ENCODE assay signal across 8 cellular contexts in the genomic region with DNA sequence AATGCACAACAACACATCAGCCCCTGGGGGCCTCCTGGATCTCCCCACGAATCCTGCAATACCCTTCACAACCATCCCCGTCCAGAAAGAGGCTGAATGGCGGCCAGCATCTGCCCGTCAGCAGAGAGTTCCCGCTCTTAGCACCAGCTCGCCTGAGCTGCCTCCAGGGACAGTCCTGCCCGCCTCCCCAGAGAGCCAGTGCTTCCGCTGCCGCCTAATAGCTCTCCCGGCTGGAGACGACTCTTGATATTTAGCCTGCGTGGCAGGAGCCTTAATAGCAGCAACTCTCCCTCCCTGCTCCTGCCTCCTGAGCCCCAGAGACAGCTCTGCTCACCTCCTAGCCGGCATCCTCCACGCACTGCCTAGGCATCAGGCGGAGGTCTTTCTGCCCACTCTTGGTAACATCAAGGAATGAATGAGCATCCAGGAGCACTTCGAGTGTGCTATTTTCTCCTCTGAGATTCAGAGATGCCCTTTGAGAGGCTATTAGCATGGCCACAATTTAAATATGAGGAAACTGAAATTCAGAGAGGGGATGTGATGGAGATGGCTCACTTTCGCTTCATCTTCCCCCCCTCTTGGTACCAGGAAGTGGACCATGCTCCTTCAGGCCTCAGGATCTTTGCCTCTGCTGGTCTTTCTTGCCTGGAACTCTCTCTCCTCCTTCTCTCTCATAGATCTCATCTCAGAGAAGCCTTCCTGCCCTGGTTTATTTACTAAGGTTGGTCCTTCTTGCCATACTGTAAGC.
DNase-seq lines count a peak whose midpoint lies in the region; ATAC-seq and TF ChIP-seq lines count a peak whose summit lies in the region.

No MANE protein-coding gene starts in this region.

- peaks cover 20% of the 10 kb centered on the region for H3F3A ChIP-seq in SK-N-SH (replicated peaks; ENCODE audit: insufficient read depth)

- POLR2A ChIA-PET in SK-N-SH (lab: Yijun Ruan, JAX): interaction anchor here (0.6 to 3.6 kb wide), 5 partner anchors 7 to 87 kb away, joined by 3 to 17 read pairs (median 3); partner anchors contain the start of gene SREBF1

- H3K9me3 Mint-ChIP-seq in brain: peaks cover 0 to 4% (median 0%) of the 10 kb centered on the region in 5 experiments

- no peaks in the 10 kb centered on the region for H3K36me3 ChIP-seq in SK-N-SH (replicated peaks in 1 of 2; ENCODE audit: control insufficient read depth in 1 of 2, insufficient read depth in 2 of 2, low read length in 1 of 2)

- H3K27ac Mint-ChIP-seq in brain: peak overlapping the region; percentile 53 to 96 (median 86)

- H3K4me1 Mint-ChIP-seq in brain: peaks cover 91% of the 10 kb centered on the region

- no peak overlapping the region for H2AFZ ChIP-seq in SK-N-SH (ENCODE audit: low read depth)

- no peaks in the 10 kb centered on the region for H3K27me3 ChIP-seq in SK-N-SH (ENCODE audit: insufficient read depth)

- H3K4me2 ChIP-seq in SK-N-SH: 0 out of 2 replicates have a peak overlapping the region, but pooled peaks have one; percentile 2

- H3K27ac ChIP-seq in SK-N-SH (ENCODE audit: low read depth in 2 of 2, low read length in 1 of 2): peak overlapping the region; percentile 10 to 98; a peak in 3 of 4 replicates
- H3K27ac ChIP-seq in skin epidermis: peak overlapping the region in 14 of 21 experiments; percentile 7 to 94 (median 32)

- H3K36me3 Mint-ChIP-seq in brain: no peaks in the 10 kb centered on the region

- 0 out of 4 replicates have a peak, but pooled peaks of 1 of the 2 experiments have one; percentile 20 for TF ChIP-seq EP300 in SK-N-SH (IDR thresholded peaks at IDR 0.05; ENCODE audit: borderline replicate concordance in 1 of 2, low read depth in 1 of 2, low read length in 1 of 2)

- no peaks in the 10 kb centered on the region for H3K9me3 ChIP-seq in SK-N-SH

- no peak overlapping the region for H3K9ac ChIP-seq in SK-N-SH

- H3K4me3 Mint-ChIP-seq in brain: peak overlapping the region in 4 of 5 experiments; percentile 9 to 66 (median 45)

- H3K27me3 Mint-ChIP-seq in brain: no peaks in the 10 kb centered on the region

- DNase-seq in SK-N-SH: peak; percentile 81
- DNase-seq in NCI-H2081 (lab: John Stamatoyannopoulos, UW): peak; percentile 60 to 78
- no peak for DNase-seq in AML-193 (lab: John Stamatoyannopoulos, UW)
- DNase-seq in NCI-H187 treated with DMSO at 0.1 percent for 48 hours (lab: John Stamatoyannopoulos, UW): no peak

- TF ChIP-seq CTCF in SK-N-SH (IDR thresholded peaks at IDR 0.05): no peak
- no peak for TF ChIP-seq CTCF in brain (conservative IDR thresholded peaks at IDR 0.05)

- H3K4me1 ChIP-seq in SK-N-SH (ENCODE audit: control insufficient read depth in 1 of 2, insufficient read depth in 2 of 2, low read depth in 1 of 2, low read length in 1 of 2): peaks cover 29 to 82% of the 10 kb centered on the region in 2 experiments

- H3K79me2 ChIP-seq in SK-N-SH (ENCODE audit: insufficient read depth): peaks cover 66% of the 10 kb centered on the region; the same call in 1 of the 2 replicates

- TF ChIP-seq RAD21 in SK-N-SH (IDR thresholded peaks at IDR 0.05; ENCODE audit: low read length): peak; percentile 27; the same call in 1 of the 2 replicates

- peaks cover 58% of the 10 kb centered on the region for H4K20me1 ChIP-seq in SK-N-SH (ENCODE audit: insufficient read depth)

- CTCF ChIA-PET in SK-N-SH (lab: Yijun Ruan, JAX): interaction anchor here (0.9 to 5.4 kb wide), 14 partner anchors 9 to 277 kb away, joined by 3 to 29 read pairs (median 4); partner anchors contain the start of gene RAI1

- ATAC-seq in SK-N-SH treated with all-trans-retinoic acid at 6 μM for 48 hours: no peak
- no peak for ATAC-seq in GM21447 (IDR thresholded peaks at IDR 0.05; ENCODE audit: unreplicated experiment)

- H3K9me2 ChIP-seq in SK-N-SH: no peaks in the 10 kb centered on the region

- no peak overlapping the region for H3K4me3 ChIP-seq in SK-N-SH (ENCODE audit: low read depth in 2 of 2, low read length in 1 of 2)
- no peak overlapping the region for H3K4me3 ChIP-seq in skin epidermis

- 63% methylated on average over 10 of the region's 17 CpGs for WGBS in SK-N-SH (ENCODE audit: low lambda C conversion rate)

TF ChIP-seq in SK-N-SH, 30 proteins besides CTCF, POLR2A, EP300 and RAD21:
- TF ChIP-seq MXI1 (IDR thresholded peaks at IDR 0.05; ENCODE audit: low read depth, low read length) (peak; percentile 59; the same call in 1 of the 2 replicates), USF2 (IDR thresholded peaks at IDR 0.05; ENCODE audit: borderline replicate concordance, low read depth, low read length) (no peak)
TF ChIP-seq in SK-N-SH: peak in this region for 1.

TF ChIP-seq in SK-N-SH treated with all-trans-retinoic acid at 6 μM for 48 hours, 23 proteins besides CTCF, POLR2A, EP300 and RAD21:
- no peak for TF ChIP-seq ZNF8 (CRISPR knock-in tag; IDR thresholded peaks at IDR 0.05)
- TF ChIP-seq PATZ1 (CRISPR knock-in tag; IDR thresholded peaks at IDR 0.05; ENCODE audit: borderline replicate concordance): no peak
- TF ChIP-seq OSR1 (CRISPR knock-in tag; IDR thresholded peaks at IDR 0.05): no peak
- no peak for TF ChIP-seq ZNF70 (CRISPR knock-in tag; IDR thresholded peaks at IDR 0.05)
- TF ChIP-seq CSRNP3 (CRISPR knock-in tag; IDR thresholded peaks at IDR 0.05): no peak
- TF ChIP-seq, protein P1, sequence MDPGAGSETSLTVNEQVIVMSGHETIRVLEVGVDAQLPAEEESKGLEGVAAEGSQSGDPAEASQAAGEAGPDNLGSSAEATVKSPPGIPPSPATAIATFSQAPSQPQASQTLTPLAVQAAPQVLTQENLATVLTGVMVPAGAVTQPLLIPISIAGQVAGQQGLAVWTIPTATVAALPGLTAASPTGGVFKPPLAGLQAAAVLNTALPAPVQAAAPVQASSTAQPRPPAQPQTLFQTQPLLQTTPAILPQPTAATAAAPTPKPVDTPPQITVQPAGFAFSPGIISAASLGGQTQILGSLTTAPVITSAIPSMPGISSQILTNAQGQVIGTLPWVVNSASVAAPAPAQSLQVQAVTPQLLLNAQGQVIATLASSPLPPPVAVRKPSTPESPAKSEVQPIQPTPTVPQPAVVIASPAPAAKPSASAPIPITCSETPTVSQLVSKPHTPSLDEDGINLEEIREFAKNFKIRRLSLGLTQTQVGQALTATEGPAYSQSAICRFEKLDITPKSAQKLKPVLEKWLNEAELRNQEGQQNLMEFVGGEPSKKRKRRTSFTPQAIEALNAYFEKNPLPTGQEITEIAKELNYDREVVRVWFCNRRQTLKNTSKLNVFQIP (CRISPR knock-in tag; IDR thresholded peaks at IDR 0.05; ENCODE audit: borderline replicate concordance, low read depth): no peak
- no peak for TF ChIP-seq TCF4 (CRISPR knock-in tag; IDR thresholded peaks at IDR 0.05; ENCODE audit: borderline replicate concordance)
- TF ChIP-seq, protein P2, sequence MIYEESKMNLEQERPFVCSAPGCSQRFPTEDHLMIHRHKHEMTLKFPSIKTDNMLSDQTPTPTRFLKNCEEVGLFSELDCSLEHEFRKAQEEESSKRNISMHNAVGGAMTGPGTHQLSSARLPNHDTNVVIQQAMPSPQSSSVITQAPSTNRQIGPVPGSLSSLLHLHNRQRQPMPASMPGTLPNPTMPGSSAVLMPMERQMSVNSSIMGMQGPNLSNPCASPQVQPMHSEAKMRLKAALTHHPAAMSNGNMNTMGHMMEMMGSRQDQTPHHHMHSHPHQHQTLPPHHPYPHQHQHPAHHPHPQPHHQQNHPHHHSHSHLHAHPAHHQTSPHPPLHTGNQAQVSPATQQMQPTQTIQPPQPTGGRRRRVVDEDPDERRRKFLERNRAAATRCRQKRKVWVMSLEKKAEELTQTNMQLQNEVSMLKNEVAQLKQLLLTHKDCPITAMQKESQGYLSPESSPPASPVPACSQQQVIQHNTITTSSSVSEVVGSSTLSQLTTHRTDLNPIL (CRISPR knock-in tag; IDR thresholded peaks at IDR 0.05; ENCODE audit: low read depth): no peak
- no peak for TF ChIP-seq ZFP30 (CRISPR knock-in tag; IDR thresholded peaks at IDR 0.05)
- no peak for TF ChIP-seq ISL1 (CRISPR knock-in tag; IDR thresholded peaks at IDR 0.05)
- TF ChIP-seq RARB (CRISPR knock-in tag; IDR thresholded peaks at IDR 0.05): no peak

Comparison
In these comparisons a context has a peak if more than half of its experiments do, and no peak if none do; other contexts are left out.
1. DNase-seq: peak in SK-N-SH (single experiment) and NCI-H2081 (2 of 2); none in AML-193 (0 of 2) and NCI-H187 treated with DMSO at 0.1 percent for 48 hours (single experiment).